In the genomic region with DNA sequence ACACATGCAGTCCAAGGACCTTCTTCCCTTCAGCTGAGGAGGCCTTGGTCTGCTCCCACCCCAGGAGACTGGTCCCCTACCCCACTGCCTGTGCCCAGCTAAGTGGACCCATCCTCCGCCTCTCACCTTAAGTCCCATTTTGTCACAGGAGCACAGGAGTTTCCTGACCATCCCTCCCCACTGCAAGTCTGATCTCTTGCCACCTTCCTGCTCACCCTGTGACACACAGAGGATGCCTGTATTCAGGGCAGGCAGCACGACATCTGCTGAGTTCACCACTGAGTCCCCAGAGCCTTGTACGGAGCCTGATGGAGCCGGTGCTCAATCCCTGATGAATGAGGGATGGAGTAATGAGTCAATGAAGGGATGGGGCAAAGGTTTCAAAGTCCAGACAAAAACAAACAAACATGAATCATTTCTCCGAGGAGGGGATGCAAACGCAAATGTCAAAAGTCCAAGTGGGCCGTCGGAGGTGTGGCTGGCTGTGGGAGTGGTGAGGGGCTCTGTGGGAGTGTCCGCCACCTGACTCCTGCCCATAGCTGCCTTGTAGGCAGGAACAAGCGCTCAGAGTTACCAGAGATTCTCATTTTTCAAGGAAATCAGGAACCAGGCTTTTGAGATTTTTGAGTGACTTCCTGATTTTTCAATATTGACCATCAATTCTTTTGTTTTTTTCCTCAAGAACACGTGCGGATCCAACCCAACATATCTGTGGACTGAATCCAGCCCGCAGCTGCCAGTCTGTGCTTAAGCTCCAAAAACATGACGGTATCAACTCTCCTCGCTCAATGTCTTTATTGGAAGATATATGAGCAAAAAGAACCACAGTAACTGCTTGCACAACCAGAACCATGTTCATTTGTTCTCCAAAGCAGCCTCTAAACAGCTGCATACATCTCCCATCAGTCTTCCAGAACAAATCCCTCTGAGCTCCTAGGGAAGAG, we compare ENCODE assay signal across 1 cellular context.
TF ChIP-seq lines count a peak whose summit lies in the region.

No MANE protein-coding gene starts in this region.

TF ChIP-seq in HepG2, 621 proteins besides CTCF, POLR2A, EP300 and RAD21 (continued from another document and continues in another):
- TF ChIP-seq ZBTB20 (CRISPR knock-in tag; IDR thresholded peaks at IDR 0.05; ENCODE audit: borderline replicate concordance, low read depth), result 0 out of 2 replicates have a peak, but pooled peaks have one; percentile 65
- no peak for TF ChIP-seq ZNF709 (CRISPR knock-in tag; IDR thresholded peaks at IDR 0.05)
- no peak for TF ChIP-seq ZNF44 (CRISPR knock-in tag; IDR thresholded peaks at IDR 0.05)
- TF ChIP-seq JARID2 (CRISPR knock-in tag; IDR thresholded peaks at IDR 0.05; ENCODE audit: insufficient replicate concordance), result no peak
- no peak for TF ChIP-seq ZNF569 (CRISPR knock-in tag; IDR thresholded peaks at IDR 0.05; ENCODE audit: borderline replicate concordance)
- no peak for TF ChIP-seq CENPT (CRISPR knock-in tag; IDR thresholded peaks at IDR 0.05; ENCODE audit: low read depth)
- TF ChIP-seq CBFB (CRISPR knock-in tag; IDR thresholded peaks at IDR 0.05), result peak; percentile 47; the same call in 1 of the 2 replicates
- TF ChIP-seq ZNF788 (CRISPR knock-in tag; IDR thresholded peaks at IDR 0.05; ENCODE audit: borderline replicate concordance), result peak; percentile 59; the same call in 1 of the 2 replicates
- TF ChIP-seq PPARG (CRISPR knock-in tag; conservative IDR thresholded peaks at IDR 0.05), result peak; percentile 31; the same call in 1 of the 2 replicates
- TF ChIP-seq, protein P1, sequence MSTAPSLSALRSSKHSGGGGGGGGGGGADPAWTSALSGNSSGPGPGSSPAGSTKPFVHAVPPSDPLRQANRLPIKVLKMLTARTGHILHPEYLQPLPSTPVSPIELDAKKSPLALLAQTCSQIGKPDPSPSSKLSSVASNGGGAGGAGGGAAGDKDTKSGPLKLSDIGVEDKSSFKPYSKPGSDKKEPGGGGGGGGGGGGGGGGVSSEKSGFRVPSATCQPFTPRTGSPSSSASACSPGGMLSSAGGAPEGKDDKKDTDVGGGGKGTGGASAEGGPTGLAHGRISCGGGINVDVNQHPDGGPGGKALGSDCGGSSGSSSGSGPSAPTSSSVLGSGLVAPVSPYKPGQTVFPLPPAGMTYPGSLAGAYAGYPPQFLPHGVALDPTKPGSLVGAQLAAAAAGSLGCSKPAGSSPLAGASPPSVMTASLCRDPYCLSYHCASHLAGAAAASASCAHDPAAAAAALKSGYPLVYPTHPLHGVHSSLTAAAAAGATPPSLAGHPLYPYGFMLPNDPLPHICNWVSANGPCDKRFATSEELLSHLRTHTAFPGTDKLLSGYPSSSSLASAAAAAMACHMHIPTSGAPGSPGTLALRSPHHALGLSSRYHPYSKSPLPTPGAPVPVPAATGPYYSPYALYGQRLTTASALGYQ (CRISPR knock-in tag; IDR thresholded peaks at IDR 0.05), result peak; percentile 69; the same call in 1 of the 2 replicates
- TF ChIP-seq ELF3 (CRISPR knock-in tag; IDR thresholded peaks at IDR 0.05), result peak; percentile 33
- TF ChIP-seq ZNF329 (CRISPR knock-in tag; IDR thresholded peaks at IDR 0.05; ENCODE audit: low read depth), result no peak
- TF ChIP-seq BCL6 (CRISPR knock-in tag; IDR thresholded peaks at IDR 0.05), result peak; percentile 56; the same call in 1 of the 2 replicates
- TF ChIP-seq ZNF101 (CRISPR knock-in tag; IDR thresholded peaks at IDR 0.05; ENCODE audit: borderline replicate concordance, low read depth), result no peak
- TF ChIP-seq SMC3 (IDR thresholded peaks at IDR 0.05; ENCODE audit: low read length), result peak; percentile 15; the same call in 1 of the 2 replicates
- peak; percentile 62; the same call in 1 of the 2 replicates for TF ChIP-seq NR2F6 (IDR thresholded peaks at IDR 0.05)
- peak; percentile 78 for TF ChIP-seq NR2F6 (CRISPR knock-in tag; IDR thresholded peaks at IDR 0.05)
- peak; percentile 74 for TF ChIP-seq TBX3 (IDR thresholded peaks at IDR 0.05; ENCODE audit: borderline replicate concordance)
- TF ChIP-seq PLRG1 (conservative IDR thresholded peaks at IDR 0.05), result no peak
- TF ChIP-seq, protein P2, sequence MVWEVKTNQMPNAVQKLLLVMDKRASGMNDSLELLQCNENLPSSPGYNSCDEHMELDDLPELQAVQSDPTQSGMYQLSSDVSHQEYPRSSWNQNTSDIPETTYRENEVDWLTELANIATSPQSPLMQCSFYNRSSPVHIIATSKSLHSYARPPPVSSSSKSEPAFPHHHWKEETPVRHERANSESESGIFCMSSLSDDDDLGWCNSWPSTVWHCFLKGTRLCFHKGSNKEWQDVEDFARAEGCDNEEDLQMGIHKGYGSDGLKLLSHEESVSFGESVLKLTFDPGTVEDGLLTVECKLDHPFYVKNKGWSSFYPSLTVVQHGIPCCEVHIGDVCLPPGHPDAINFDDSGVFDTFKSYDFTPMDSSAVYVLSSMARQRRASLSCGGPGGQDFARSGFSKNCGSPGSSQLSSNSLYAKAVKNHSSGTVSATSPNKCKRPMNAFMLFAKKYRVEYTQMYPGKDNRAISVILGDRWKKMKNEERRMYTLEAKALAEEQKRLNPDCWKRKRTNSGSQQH (CRISPR knock-in tag; IDR thresholded peaks at IDR 0.05; ENCODE audit: low read depth), result no peak
- TF ChIP-seq, protein P3, sequence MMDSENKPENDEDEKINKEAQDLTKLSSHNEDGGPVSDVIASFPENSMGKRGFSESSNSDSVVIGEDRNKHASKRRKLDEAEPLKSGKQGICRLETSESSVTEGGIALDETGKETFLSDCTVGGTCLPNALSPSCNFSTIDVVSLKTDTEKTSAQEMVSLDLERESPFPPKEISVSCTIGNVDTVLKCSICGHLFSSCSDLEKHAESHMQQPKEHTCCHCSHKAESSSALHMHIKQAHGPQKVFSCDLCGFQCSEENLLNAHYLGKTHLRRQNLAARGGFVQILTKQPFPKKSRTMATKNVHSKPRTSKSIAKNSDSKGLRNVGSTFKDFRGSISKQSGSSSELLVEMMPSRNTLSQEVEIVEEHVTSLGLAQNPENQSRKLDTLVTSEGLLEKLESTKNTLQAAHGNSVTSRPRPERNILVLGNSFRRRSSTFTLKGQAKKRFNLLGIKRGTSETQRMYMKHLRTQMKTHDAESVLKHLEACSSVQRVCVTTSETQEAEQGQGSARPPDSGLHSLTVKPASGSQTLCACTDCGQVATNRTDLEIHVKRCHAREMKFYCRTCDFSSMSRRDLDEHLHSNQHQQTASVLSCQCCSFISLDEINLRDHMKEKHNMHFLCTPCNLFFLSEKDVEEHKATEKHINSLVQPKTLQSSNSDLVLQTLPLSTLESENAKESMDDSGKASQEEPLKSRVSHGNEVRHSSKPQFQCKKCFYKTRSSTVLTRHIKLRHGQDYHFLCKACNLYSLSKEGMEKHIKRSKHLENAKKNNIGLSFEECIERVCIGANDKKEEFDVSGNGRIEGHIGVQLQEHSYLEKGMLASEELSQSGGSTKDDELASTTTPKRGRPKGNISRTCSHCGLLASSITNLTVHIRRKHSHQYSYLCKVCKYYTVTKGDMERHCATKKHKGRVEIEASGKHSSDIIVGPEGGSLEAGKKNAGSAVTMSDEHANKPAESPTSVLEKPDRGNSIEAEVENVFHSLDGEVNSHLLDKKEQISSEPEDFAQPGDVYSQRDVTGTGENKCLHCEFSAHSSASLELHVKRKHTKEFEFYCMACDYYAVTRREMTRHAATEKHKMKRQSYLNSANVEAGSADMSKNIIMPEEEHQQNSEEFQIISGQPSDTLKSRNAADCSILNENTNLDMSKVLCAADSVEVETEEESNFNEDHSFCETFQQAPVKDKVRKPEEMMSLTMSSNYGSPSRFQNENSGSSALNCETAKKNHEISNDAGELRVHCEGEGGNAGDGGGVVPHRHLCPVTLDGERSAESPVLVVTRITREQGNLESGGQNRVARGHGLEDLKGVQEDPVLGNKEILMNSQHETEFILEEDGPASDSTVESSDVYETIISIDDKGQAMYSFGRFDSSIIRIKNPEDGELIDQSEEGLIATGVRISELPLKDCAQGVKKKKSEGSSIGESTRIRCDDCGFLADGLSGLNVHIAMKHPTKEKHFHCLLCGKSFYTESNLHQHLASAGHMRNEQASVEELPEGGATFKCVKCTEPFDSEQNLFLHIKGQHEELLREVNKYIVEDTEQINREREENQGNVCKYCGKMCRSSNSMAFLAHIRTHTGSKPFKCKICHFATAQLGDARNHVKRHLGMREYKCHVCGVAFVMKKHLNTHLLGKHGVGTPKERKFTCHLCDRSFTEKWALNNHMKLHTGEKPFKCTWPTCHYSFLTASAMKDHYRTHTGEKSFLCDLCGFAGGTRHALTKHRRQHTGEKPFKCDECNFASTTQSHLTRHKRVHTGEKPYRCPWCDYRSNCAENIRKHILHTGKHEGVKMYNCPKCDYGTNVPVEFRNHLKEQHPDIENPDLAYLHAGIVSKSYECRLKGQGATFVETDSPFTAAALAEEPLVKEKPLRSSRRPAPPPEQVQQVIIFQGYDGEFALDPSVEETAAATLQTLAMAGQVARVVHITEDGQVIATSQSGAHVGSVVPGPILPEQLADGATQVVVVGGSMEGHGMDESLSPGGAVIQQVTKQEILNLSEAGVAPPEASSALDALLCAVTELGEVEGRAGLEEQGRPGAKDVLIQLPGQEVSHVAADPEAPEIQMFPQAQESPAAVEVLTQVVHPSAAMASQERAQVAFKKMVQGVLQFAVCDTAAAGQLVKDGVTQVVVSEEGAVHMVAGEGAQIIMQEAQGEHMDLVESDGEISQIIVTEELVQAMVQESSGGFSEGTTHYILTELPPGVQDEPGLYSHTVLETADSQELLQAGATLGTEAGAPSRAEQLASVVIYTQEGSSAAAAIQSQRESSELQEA (CRISPR knock-in tag; IDR thresholded peaks at IDR 0.05; ENCODE audit: not compliant biosample characterization), result no peak
- TF ChIP-seq, protein P4, sequence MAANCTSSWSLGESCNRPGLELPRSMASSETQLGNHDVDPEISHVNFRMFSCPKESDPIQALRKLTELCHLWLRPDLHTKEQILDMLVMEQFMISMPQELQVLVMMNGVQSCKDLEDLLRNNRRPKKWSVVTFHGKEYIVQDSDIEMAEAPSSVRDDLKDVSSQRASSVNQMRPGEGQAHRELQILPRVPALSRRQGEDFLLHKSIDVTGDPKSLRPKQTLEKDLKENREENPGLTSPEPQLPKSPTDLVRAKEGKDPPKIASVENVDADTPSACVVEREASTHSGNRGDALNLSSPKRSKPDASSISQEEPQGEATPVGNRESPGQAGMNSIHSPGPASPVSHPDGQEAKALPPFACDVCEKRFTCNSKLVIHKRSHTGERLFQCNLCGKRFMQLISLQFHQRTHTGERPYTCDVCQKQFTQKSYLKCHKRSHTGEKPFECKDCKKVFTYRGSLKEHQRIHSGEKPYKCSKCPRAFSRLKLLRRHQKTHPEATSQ (CRISPR knock-in tag; IDR thresholded peaks at IDR 0.05; ENCODE audit: borderline replicate concordance), result peak; percentile 73; the same call in 1 of the 2 replicates
- TF ChIP-seq MXD4 (CRISPR knock-in tag; IDR thresholded peaks at IDR 0.05), result no peak
- 0 out of 2 replicates have a peak, but pooled peaks have one; percentile 49 for TF ChIP-seq CCDC6 (CRISPR knock-in tag; IDR thresholded peaks at IDR 0.05)
- TF ChIP-seq, protein P5, sequence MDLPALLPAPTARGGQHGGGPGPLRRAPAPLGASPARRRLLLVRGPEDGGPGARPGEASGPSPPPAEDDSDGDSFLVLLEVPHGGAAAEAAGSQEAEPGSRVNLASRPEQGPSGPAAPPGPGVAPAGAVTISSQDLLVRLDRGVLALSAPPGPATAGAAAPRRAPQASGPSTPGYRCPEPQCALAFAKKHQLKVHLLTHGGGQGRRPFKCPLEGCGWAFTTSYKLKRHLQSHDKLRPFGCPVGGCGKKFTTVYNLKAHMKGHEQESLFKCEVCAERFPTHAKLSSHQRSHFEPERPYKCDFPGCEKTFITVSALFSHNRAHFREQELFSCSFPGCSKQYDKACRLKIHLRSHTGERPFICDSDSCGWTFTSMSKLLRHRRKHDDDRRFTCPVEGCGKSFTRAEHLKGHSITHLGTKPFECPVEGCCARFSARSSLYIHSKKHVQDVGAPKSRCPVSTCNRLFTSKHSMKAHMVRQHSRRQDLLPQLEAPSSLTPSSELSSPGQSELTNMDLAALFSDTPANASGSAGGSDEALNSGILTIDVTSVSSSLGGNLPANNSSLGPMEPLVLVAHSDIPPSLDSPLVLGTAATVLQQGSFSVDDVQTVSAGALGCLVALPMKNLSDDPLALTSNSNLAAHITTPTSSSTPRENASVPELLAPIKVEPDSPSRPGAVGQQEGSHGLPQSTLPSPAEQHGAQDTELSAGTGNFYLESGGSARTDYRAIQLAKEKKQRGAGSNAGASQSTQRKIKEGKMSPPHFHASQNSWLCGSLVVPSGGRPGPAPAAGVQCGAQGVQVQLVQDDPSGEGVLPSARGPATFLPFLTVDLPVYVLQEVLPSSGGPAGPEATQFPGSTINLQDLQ (CRISPR knock-in tag; IDR thresholded peaks at IDR 0.05), result no peak
- TF ChIP-seq, protein P6, sequence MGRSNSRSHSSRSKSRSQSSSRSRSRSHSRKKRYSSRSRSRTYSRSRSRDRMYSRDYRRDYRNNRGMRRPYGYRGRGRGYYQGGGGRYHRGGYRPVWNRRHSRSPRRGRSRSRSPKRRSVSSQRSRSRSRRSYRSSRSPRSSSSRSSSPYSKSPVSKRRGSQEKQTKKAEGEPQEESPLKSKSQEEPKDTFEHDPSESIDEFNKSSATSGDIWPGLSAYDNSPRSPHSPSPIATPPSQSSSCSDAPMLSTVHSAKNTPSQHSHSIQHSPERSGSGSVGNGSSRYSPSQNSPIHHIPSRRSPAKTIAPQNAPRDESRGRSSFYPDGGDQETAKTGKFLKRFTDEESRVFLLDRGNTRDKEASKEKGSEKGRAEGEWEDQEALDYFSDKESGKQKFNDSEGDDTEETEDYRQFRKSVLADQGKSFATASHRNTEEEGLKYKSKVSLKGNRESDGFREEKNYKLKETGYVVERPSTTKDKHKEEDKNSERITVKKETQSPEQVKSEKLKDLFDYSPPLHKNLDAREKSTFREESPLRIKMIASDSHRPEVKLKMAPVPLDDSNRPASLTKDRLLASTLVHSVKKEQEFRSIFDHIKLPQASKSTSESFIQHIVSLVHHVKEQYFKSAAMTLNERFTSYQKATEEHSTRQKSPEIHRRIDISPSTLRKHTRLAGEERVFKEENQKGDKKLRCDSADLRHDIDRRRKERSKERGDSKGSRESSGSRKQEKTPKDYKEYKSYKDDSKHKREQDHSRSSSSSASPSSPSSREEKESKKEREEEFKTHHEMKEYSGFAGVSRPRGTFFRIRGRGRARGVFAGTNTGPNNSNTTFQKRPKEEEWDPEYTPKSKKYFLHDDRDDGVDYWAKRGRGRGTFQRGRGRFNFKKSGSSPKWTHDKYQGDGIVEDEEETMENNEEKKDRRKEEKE (IDR thresholded peaks at IDR 0.05), result no peak
- TF ChIP-seq ETV6 (CRISPR knock-in tag; conservative IDR thresholded peaks at IDR 0.05), result no peak
- TF ChIP-seq, protein P7, sequence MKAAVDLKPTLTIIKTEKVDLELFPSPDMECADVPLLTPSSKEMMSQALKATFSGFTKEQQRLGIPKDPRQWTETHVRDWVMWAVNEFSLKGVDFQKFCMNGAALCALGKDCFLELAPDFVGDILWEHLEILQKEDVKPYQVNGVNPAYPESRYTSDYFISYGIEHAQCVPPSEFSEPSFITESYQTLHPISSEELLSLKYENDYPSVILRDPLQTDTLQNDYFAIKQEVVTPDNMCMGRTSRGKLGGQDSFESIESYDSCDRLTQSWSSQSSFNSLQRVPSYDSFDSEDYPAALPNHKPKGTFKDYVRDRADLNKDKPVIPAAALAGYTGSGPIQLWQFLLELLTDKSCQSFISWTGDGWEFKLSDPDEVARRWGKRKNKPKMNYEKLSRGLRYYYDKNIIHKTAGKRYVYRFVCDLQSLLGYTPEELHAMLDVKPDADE (CRISPR knock-in tag; IDR thresholded peaks at IDR 0.05), result no peak
- 0 out of 2 replicates have a peak, but pooled peaks have one; percentile 48 for TF ChIP-seq ZNF543 (CRISPR knock-in tag; IDR thresholded peaks at IDR 0.05)
- TF ChIP-seq ZSCAN12 (CRISPR knock-in tag; IDR thresholded peaks at IDR 0.05), result no peak
- TF ChIP-seq KDM2A (CRISPR knock-in tag; IDR thresholded peaks at IDR 0.05; ENCODE audit: borderline replicate concordance, low read depth), result no peak
